Comparison of ENCODE assay signal across 9 cellular contexts in the genomic region with DNA sequence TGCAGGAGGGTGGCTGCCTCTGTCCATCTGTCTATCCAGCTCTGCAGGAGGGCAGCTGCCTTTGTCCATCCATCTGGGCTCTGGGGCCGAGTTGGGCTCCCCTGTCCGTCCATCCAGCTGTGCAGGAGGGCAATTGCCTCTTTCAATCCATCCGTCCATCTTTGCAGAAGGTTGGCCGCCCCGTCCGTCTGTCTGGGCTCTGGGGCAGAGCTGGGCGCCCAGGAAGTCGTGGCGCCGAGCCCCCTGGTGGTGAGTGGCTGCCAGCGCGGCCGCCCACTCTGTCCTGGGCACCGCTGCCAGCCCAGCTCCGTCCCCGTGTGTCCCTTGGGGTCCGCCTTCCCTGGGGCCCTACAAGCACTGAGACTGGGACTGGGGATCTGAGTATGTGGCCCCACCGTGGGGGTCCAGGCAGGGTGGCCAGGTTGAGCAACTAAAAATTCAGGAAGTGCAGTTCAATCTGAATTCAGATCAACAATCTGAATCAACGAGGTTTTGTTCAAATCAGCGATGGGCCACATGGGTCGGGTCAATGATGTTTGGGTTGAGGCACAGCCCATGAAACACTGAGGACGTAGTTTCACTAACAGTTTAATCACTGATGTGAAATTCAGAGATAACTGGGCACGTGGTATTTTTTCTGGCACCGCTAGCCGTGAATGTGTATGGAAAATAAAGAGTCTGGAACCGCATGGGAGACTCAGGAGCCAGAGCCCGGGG.
A peak's percentile ranks its signal among the peaks of the same experiment; 100 is the strongest.
DNase-seq lines count a peak whose midpoint lies in the region; ATAC-seq and TF ChIP-seq lines count a peak whose summit lies in the region.
"Had no signal": no experiment of that assay in that cellular context is flagged by ENCODE, and none has a peak within 500 bp of the region (broad histone marks: within the 10 kb centered on the region; RNA-seq: fewer than 3 reads in every experiment).

No MANE protein-coding gene starts in this region.

- peak; percentile 32 for DNase-seq in LoVo (ENCODE audit: low spot score)
- DNase-seq in activated T-cell treated with anti-CD3 and anti-CD28 coated beads, Interleukin-2, amount 50 U/mL, for 48 hours = peak; percentile 58 to 63
- no peak for DNase-seq in mesothelial cell of epicardium (ENCODE audit: low spot score in 2 of 2, unreplicated experiment in 2 of 2)
- DNase-seq in DMS153 treated with DMSO at 0.1 percent for 48 hours (lab: John Stamatoyannopoulos, UW; ENCODE audit: unreplicated experiment) = no peak

- TF ChIP-seq CTCF in C4-2B (conservative IDR thresholded peaks at IDR 0.05) (peak; percentile 87), mesothelial cell of epicardium (IDR thresholded peaks at IDR 0.05; ENCODE audit: unreplicated experiment) (peak; percentile 46)

- H3K36me3 Mint-ChIP-seq in mesothelial cell of epicardium = peaks cover 2% of the 10 kb centered on the region
- H3K36me3 Mint-ChIP-seq: activated naive CD4-positive, alpha-beta T cell treated with anti-CD3 and anti-CD28 coated beads, Interleukin-2, amount 50 U/mL, for 24 hours had no signal

- H3K4me3 Mint-ChIP-seq in mesothelial cell of epicardium = no peak overlapping the region
- H3K4me3 Mint-ChIP-seq: activated naive CD4-positive, alpha-beta T cell treated with anti-CD3 and anti-CD28 coated beads, Interleukin-2, amount 50 U/mL, for 24 hours had no signal

- H3K27ac Mint-ChIP-seq in mesothelial cell of epicardium = no peak overlapping the region
- H3K27ac Mint-ChIP-seq: activated naive CD4-positive, alpha-beta T cell treated with anti-CD3 and anti-CD28 coated beads, Interleukin-2, amount 50 U/mL, for 24 hours had no signal

- H3K9me3 Mint-ChIP-seq in mesothelial cell of epicardium = peaks cover 22% of the 10 kb centered on the region
- H3K9me3 Mint-ChIP-seq: activated naive CD4-positive, alpha-beta T cell treated with anti-CD3 and anti-CD28 coated beads, Interleukin-2, amount 50 U/mL, for 24 hours had no signal

- no peaks in the 10 kb centered on the region for H3K27me3 Mint-ChIP-seq in mesothelial cell of epicardium (ENCODE audit: low read depth)
- H3K27me3 Mint-ChIP-seq: activated naive CD4-positive, alpha-beta T cell treated with anti-CD3 and anti-CD28 coated beads, Interleukin-2, amount 50 U/mL, for 24 hours had no signal

- H3K4me1 Mint-ChIP-seq in mesothelial cell of epicardium = no peaks in the 10 kb centered on the region
- H3K4me1 Mint-ChIP-seq: activated naive CD4-positive, alpha-beta T cell treated with anti-CD3 and anti-CD28 coated beads, Interleukin-2, amount 50 U/mL, for 24 hours had no signal

- ATAC-seq in HG02938 (IDR thresholded peaks at IDR 0.05; ENCODE audit: unreplicated experiment) (no peak), GM21825 (IDR thresholded peaks at IDR 0.05; ENCODE audit: unreplicated experiment) (no peak), GM21390 (IDR thresholded peaks at IDR 0.05; ENCODE audit: unreplicated experiment) (no peak)

- H3K27ac ChIP-seq in C4-2B = no peak overlapping the region

Comparison
In these comparisons a context has a peak if more than half of its experiments do, and no peak if none do; other contexts are left out.
1. DNase-seq: peak in LoVo (single experiment) and activated T-cell treated with anti-CD3 and anti-CD28 coated beads, Interleukin-2, amount 50 U/mL, for 48 hours (2 of 2); none in mesothelial cell of epicardium (0 of 2) and DMS153 treated with DMSO at 0.1 percent for 48 hours (single experiment).